ENCODE assay signal across 9 cellular contexts in the genomic region with DNA sequence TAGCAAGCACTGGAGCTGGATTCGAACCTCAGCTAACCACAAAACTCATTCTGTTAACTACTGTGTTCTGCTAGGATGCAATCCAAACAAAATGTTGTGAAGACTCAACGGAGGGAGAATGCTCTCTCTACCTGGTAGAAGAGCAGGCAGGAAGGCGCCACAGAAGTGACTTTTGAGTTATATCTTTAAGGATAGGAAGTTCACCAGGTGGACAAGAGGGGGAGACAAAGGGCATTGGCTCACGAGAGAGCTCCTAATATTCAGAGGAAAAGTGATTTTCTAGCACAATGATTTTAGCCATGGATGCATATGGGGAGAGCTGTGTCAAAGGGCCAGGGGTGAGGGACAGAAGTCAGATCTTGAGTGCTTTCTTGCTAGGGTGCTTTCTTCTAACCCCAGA.
DNase-seq lines count a peak whose midpoint lies in the region; ATAC-seq and TF ChIP-seq lines count a peak whose summit lies in the region.
"Had no signal": no experiment of that assay in that cellular context is flagged by ENCODE, and none has a peak within 500 bp of the region (broad histone marks: within the 10 kb centered on the region; RNA-seq: fewer than 3 reads in every experiment).

No MANE protein-coding gene starts in this region.

- H3K27ac ChIP-seq in fibroblast of lung (ENCODE audit: insufficient read depth, low read length) (no peak overlapping the region), transverse colon (no peak overlapping the region)

- DNase-seq in natural killer cell (no peak), NCI-H446 treated with DMSO at 0.1 percent for 48 hours (lab: John Stamatoyannopoulos, UW) (peak; percentile 9), fibroblast of lung (ENCODE audit: low read depth in 2 of 2) (peak; percentile 3 to 18), transverse colon (no peak), HK-2 (ENCODE audit: unreplicated experiment) (no peak), MV-4-11 (lab: John Stamatoyannopoulos, UW) (no peak)
- DNase-seq in natural killer cell treated with Interleukin-12 subunit alpha and Interleukin-12 subunit beta and Interleukin-15 and Interleukin-18, amount 100 ng/mL, for 72 hours (ENCODE audit: low spot score): no peak

- H3K36me3 ChIP-seq in fibroblast of lung (ENCODE audit: control insufficient read depth, insufficient read depth, low read length): no peaks in the 10 kb centered on the region
- no peaks in the 10 kb centered on the region for H3K36me3 ChIP-seq in transverse colon

- peak; percentile 53 for TF ChIP-seq CTCF in natural killer cell (IDR thresholded peaks at IDR 0.05)
- peak; percentile 56 to 64 for TF ChIP-seq CTCF in fibroblast of lung (conservative IDR thresholded peaks at IDR 0.05 in 1 of 2, IDR thresholded peaks at IDR 0.05 in 1 of 2; ENCODE audit: low read depth in 1 of 2, low read length in 2 of 2)
- peak in 3 of 5 experiments; percentile 10 to 46 (median 31) for TF ChIP-seq CTCF in transverse colon (IDR thresholded peaks at IDR 0.05)

- intact Hi-C loops in natural killer cell (cut with micrococcal nuclease) (loop anchor here (1.0 kb wide), 1 partner anchor 166 kb away; no protein-coding TSS in a partner anchor), transverse colon (cut with DNase I; ENCODE audit: low total_unique reads) (no loop called here)

- no peak for TF ChIP-seq EP300 in transverse colon (IDR thresholded peaks at IDR 0.05; ENCODE audit: low read depth)

- peak in 1 of 3 donors; percentile 61 for ATAC-seq in natural killer cell
- no peak for ATAC-seq in natural killer cell treated with Interleukin-12 subunit alpha and Interleukin-12 subunit beta and Interleukin-15 and Interleukin-18, amount 100 ng/mL, for 72 hours
- ATAC-seq in stimulated activated memory B cell treated with anti-CD40 and anti-IgM and Interleukin-4, amounts not matched to agents 10 μg/mL and 1 μg/mL and 100 μg/mL, for 72 hours: no peak

- H3K27me3 ChIP-seq in fibroblast of lung (ENCODE audit: control insufficient read depth, insufficient read depth, low read length) (no peaks in the 10 kb centered on the region), transverse colon (peaks cover 6% of the 10 kb centered on the region)

- no peaks in the 10 kb centered on the region for H3K9me3 Mint-ChIP-seq in natural killer cell
- H3K9me3 Mint-ChIP-seq in natural killer cell treated with Interleukin-12 subunit alpha and Interleukin-12 subunit beta and Interleukin-15 and Interleukin-18, amount 100 ng/mL, for 72 hours: no peaks in the 10 kb centered on the region
- H3K9me3 Mint-ChIP-seq in stimulated activated memory B cell treated with anti-CD40 and anti-IgM and Interleukin-4, amounts not matched to agents 10 μg/mL and 1 μg/mL and 100 μg/mL, for 72 hours: no peaks in the 10 kb centered on the region
- H3K9me3 Mint-ChIP-seq: memory B cell had no signal

- H2AFZ ChIP-seq in fibroblast of lung (ENCODE audit: low read length): no peak overlapping the region

- H3K4me2 ChIP-seq in fibroblast of lung (ENCODE audit: extremely low read depth, insufficient read depth, low read length): no peak overlapping the region

- H3K4me1 ChIP-seq in fibroblast of lung (ENCODE audit: control insufficient read depth, extremely low read depth, insufficient read depth, low read length) (no peaks in the 10 kb centered on the region), transverse colon (no peaks in the 10 kb centered on the region)

- no peak overlapping the region for H3K4me3 ChIP-seq in fibroblast of lung (replicated peaks in 1 of 4; ENCODE audit: control extremely low read depth in 1 of 4, insufficient read depth in 1 of 4, low read depth in 3 of 4, low read length in 4 of 4)
- no peak overlapping the region for H3K4me3 ChIP-seq in transverse colon

- in situ Hi-C loops in transverse colon (cut with MboI; ENCODE audit: low pct_ligation_motif_present in 1 of 4, low pct_unique_long_range_greater_than_20kb in 1 of 4, low sequenced_read_pairs in 3 of 4): no loop called here

- H3K9me3 ChIP-seq in fibroblast of lung (ENCODE audit: control insufficient read depth, insufficient read depth, low read depth, low read length) (no peaks in the 10 kb centered on the region), transverse colon (no peaks in the 10 kb centered on the region)

- TF ChIP-seq POLR2A in transverse colon (IDR thresholded peaks at IDR 0.05): no peak

- no peak overlapping the region for H3K9ac ChIP-seq in fibroblast of lung (ENCODE audit: insufficient read depth, low read length)

- no peaks in the 10 kb centered on the region for H3K79me2 ChIP-seq in fibroblast of lung (ENCODE audit: control insufficient read depth, insufficient read depth, low read length)

- no peaks in the 10 kb centered on the region for H4K20me1 ChIP-seq in fibroblast of lung (ENCODE audit: control insufficient read depth, extremely low read depth, insufficient read depth, low read length)

- 33 to 45% methylated on average over 2 to 4 of the region's 4 CpGs for WGBS in transverse colon (ENCODE audit: low coverage in 1 of 2), 2 donors

- H3K27me3 Mint-ChIP-seq in natural killer cell (ENCODE audit: low read depth in 2 of 2): peaks cover 10 to 23% of the 10 kb centered on the region in 2 donors
- peaks cover 19 to 26% of the 10 kb centered on the region in 2 donors for H3K27me3 Mint-ChIP-seq in natural killer cell treated with Interleukin-12 subunit alpha and Interleukin-12 subunit beta and Interleukin-15 and Interleukin-18, amount 100 ng/mL, for 72 hours
- peaks cover 17% of the 10 kb centered on the region for H3K27me3 Mint-ChIP-seq in stimulated activated memory B cell treated with anti-CD40 and anti-IgM and Interleukin-4, amounts not matched to agents 10 μg/mL and 1 μg/mL and 100 μg/mL, for 72 hours

- H3K4me1 Mint-ChIP-seq in natural killer cell: no peaks in the 10 kb centered on the region
- no peaks in the 10 kb centered on the region for H3K4me1 Mint-ChIP-seq in natural killer cell treated with Interleukin-12 subunit alpha and Interleukin-12 subunit beta and Interleukin-15 and Interleukin-18, amount 100 ng/mL, for 72 hours (ENCODE audit: low read depth in 2 of 2)
- H3K4me1 Mint-ChIP-seq in stimulated activated memory B cell treated with anti-CD40 and anti-IgM and Interleukin-4, amounts not matched to agents 10 μg/mL and 1 μg/mL and 100 μg/mL, for 72 hours: no peaks in the 10 kb centered on the region
- H3K4me1 Mint-ChIP-seq: memory B cell had no signal

- no peaks in the 10 kb centered on the region for H3K36me3 Mint-ChIP-seq in natural killer cell
- no peaks in the 10 kb centered on the region for H3K36me3 Mint-ChIP-seq in natural killer cell treated with Interleukin-12 subunit alpha and Interleukin-12 subunit beta and Interleukin-15 and Interleukin-18, amount 100 ng/mL, for 72 hours
- no peaks in the 10 kb centered on the region for H3K36me3 Mint-ChIP-seq in stimulated activated memory B cell treated with anti-CD40 and anti-IgM and Interleukin-4, amounts not matched to agents 10 μg/mL and 1 μg/mL and 100 μg/mL, for 72 hours

- H3K27ac Mint-ChIP-seq in natural killer cell: no peak overlapping the region
- no peak overlapping the region for H3K27ac Mint-ChIP-seq in natural killer cell treated with Interleukin-12 subunit alpha and Interleukin-12 subunit beta and Interleukin-15 and Interleukin-18, amount 100 ng/mL, for 72 hours
- no peak overlapping the region for H3K27ac Mint-ChIP-seq in stimulated activated memory B cell treated with anti-CD40 and anti-IgM and Interleukin-4, amounts not matched to agents 10 μg/mL and 1 μg/mL and 100 μg/mL, for 72 hours
- H3K27ac Mint-ChIP-seq: memory B cell had no signal

- no peak overlapping the region for H3K4me3 Mint-ChIP-seq in natural killer cell
- no peak overlapping the region for H3K4me3 Mint-ChIP-seq in natural killer cell treated with Interleukin-12 subunit alpha and Interleukin-12 subunit beta and Interleukin-15 and Interleukin-18, amount 100 ng/mL, for 72 hours
- no peak overlapping the region for H3K4me3 Mint-ChIP-seq in stimulated activated memory B cell treated with anti-CD40 and anti-IgM and Interleukin-4, amounts not matched to agents 10 μg/mL and 1 μg/mL and 100 μg/mL, for 72 hours
- H3K4me3 Mint-ChIP-seq: memory B cell had no signal

Comparison
In these comparisons a context has a peak if more than half of its experiments do, and no peak if none do; other contexts are left out.
1. DNase-seq: peak in NCI-H446 treated with DMSO at 0.1 percent for 48 hours (single experiment) and fibroblast of lung (2 of 2); none in natural killer cell (single experiment), natural killer cell treated with Interleukin-12 subunit alpha and Interleukin-12 subunit beta and Interleukin-15 and Interleukin-18, amount 100 ng/mL, for 72 hours (single experiment), transverse colon (single experiment), HK-2 (single experiment) and MV-4-11 (single experiment).
2. Peak in every context shown above with its lines, with median percentiles within 50 percentile points of each other: CTCF ChIP-seq.